Comparison of ENCODE assay signal across 32 cellular contexts in genomic region chr9:98688710-98689495, GRCh38. TPM values are rescaled to one million over a fixed set of nuclear protein-coding genes. Genes with fewer than 3 reads are reported as not detected.
"Had no signal": no experiment of that assay in that cellular context is flagged by ENCODE, and none has a peak within 500 bp of the region (broad histone marks: within the 10 kb centered on the region; RNA-seq: fewer than 3 reads in every experiment).

No MANE protein-coding gene starts in this region.

- ATAC-seq: activated CD8-positive, alpha-beta T cell treated with anti-CD3 and anti-CD28 coated beads for 36 hours; activated naive CD8-positive, alpha-beta T cell treated with anti-CD3 and anti-CD28 coated beads, Interleukin-2, amount 50 U/mL, for 24 hours; body of pancreas; effector memory CD8-positive, alpha-beta T cell; foreskin keratinocyte; gastrocnemius medialis; heart left ventricle; WTC11 had no signal

- FAIRE-seq: colon, TTC549 had no signal

- H3K4me1 ChIP-seq: adrenal gland, body of pancreas, esophagus muscularis mucosa, foreskin keratinocyte, gastrocnemius medialis, heart left ventricle had no signal

- H3K9me3 ChIP-seq: adrenal gland, body of pancreas, esophagus muscularis mucosa, gastrocnemius medialis, heart left ventricle had no signal

- H3K27me3 ChIP-seq: adrenal gland, body of pancreas, gastrocnemius medialis, heart left ventricle had no signal

- DNase-seq: activated CD4-positive, alpha-beta T cell treated with anti-CD3 and anti-CD28 coated beads for 48 hours; activated CD4-positive, alpha-beta T cell treated with anti-CD3 and anti-CD28 coated beads, Interleukin-2, amount 50 U/mL, for 1 hour; activated CD4-positive, alpha-beta T cell treated with anti-CD3 and anti-CD28 coated beads, Interleukin-2, amount 50 U/mL, for 48 hours; activated CD8-positive, alpha-beta memory T cell treated with anti-CD3 and anti-CD28 coated beads for 24 hours; activated CD8-positive, alpha-beta T cell treated with anti-CD3 and anti-CD28 coated beads for 36 hours; activated effector memory CD4-positive, alpha-beta T cell treated with anti-CD3 and anti-CD28 coated beads, Interleukin-2, amount 50 U/mL, for 16 hours; activated naive CD4-positive, alpha-beta T cell treated with anti-CD3 and anti-CD28 coated beads for 36 hours; activated naive CD8-positive, alpha-beta T cell treated with anti-CD3 and anti-CD28 coated beads for 36 hours; activated naive CD8-positive, alpha-beta T cell treated with anti-CD3 and anti-CD28 coated beads, Interleukin-2, amount 50 U/mL, for 24 hours; activated T-cell treated with anti-CD3 and anti-CD28 coated beads, Interleukin-2, amount 50 U/mL, for 4 hours; adrenal gland; amygdala; aorta; body of pancreas; caudate nucleus; cortex of kidney; dermis blood vessel endothelial cell; effector CD4-positive, alpha-beta T cell; effector memory CD8-positive, alpha-beta T cell; erythroblast; foreskin keratinocyte; gastrocnemius medialis; glutamatergic neuron; heart left ventricle; T-helper 2 cell had no signal

- H3K27ac ChIP-seq: adrenal gland, body of pancreas, esophagus muscularis mucosa, foreskin keratinocyte, gastrocnemius medialis, heart left ventricle, VCaP had no signal

- H3K4me3 ChIP-seq: adrenal gland, body of pancreas, esophagus muscularis mucosa, gastrocnemius medialis, heart left ventricle had no signal

- H3K36me3 ChIP-seq: adrenal gland, esophagus muscularis mucosa, gastrocnemius medialis, heart left ventricle had no signal

RNA-seq across cellular contexts. Expression of gene GABBR2, which starts 19.8 kb away (rescaled TPM):
- total RNA-seq: activated CD8-positive, alpha-beta T cell treated with anti-CD3 and anti-CD28 coated beads for 36 hours; activated naive CD4-positive, alpha-beta T cell treated with anti-CD3 and anti-CD28 coated beads for 36 hours; activated naive CD8-positive, alpha-beta T cell treated with anti-CD3 and anti-CD28 coated beads for 36 hours; activated T-cell treated with anti-CD3 and anti-CD28 coated beads, Interleukin-2, amount 50 U/mL, for 4 hours; activated T-helper 2 cell treated with anti-CD3 and anti-CD28 coated beads, Interferon-gamma antibody, Interleukin-2, Interleukin-4, amounts not matched to agents 10 μg/mL and 5 μg/mL and 100 μg/mL, durations not matched to agents 14 hours and 24 hours and 36 hours; body of pancreas; foreskin keratinocyte; T-helper 1 cell treated with Interleukin-12 subunit alpha and Interleukin-12 subunit beta and Interleukin-4 antibody, amounts not matched to agents 30 ng/mL and 1 ng/mL, for 36 hours had no signal
- polyA plus RNA-seq: aorta, foreskin keratinocyte had no signal
